In genomic region chr2:9595256-9595655, GRCh38 we compare ENCODE assay signal across 8 cellular contexts. TPM values are rescaled to one million over a fixed set of nuclear protein-coding genes. Genes with fewer than 3 reads are reported as not detected.
DNase-seq lines count a peak whose midpoint lies in the region; ATAC-seq and TF ChIP-seq lines count a peak whose summit lies in the region.
"Not testable (repeated sequence)": the region's sequence is repeated elsewhere in the genome, so short reads cannot be mapped to it uniquely, and the experiment has no call there.

No MANE protein-coding gene starts in this region.

- not testable (repeated sequence) for H2BK12ac ChIP-seq in trophoblast cell (ENCODE audit: low read length)

- H2AK5ac ChIP-seq in trophoblast cell (ENCODE audit: low read length): not testable (repeated sequence)

- CTCF ChIA-PET in Calu3 (lab: Charles Lee): interaction anchor here (0.7 to 1.5 kb wide), 9 partner anchors 8 to 388 kb away, joined by 3 to 8 read pairs (median 4); partner anchors contain the start of genes ADAM17 and YWHAQ
- CTCF ChIA-PET in activated CD4-positive, alpha-beta T cell treated with anti-CD3 and anti-CD28 coated beads for 36 hours (lab: Charles Lee): interaction anchor here (0.9 to 3.2 kb wide), 10 partner anchors 12 to 204 kb away, joined by 3 to 31 read pairs (median 4); no protein-coding TSS in a partner anchor

- not testable (repeated sequence) for TF ChIP-seq CTCF in Calu3 (IDR thresholded peaks at IDR 0.05; ENCODE audit: unreplicated experiment); adrenal gland (IDR thresholded peaks at IDR 0.05); suprapubic skin (IDR thresholded peaks at IDR 0.05)

- H3K36me3 ChIP-seq in adrenal gland (replicated peaks in 1 of 2); trophoblast cell (ENCODE audit: control insufficient read depth in 1 of 2, insufficient read depth in 2 of 2, low read length in 2 of 2): not testable (repeated sequence)
- H3K36me3 ChIP-seq in suprapubic skin: peaks cover 21% of the 10 kb centered on the region

- peaks cover 0 to 16% (median 0%) of the 10 kb centered on the region in 3 donors for H3K9me3 ChIP-seq in adrenal gland (replicated peaks in 1 of 3)
- H3K9me3 ChIP-seq in trophoblast cell (ENCODE audit: insufficient read depth, low read depth, low read length); suprapubic skin: not testable (repeated sequence)

- H4K8ac ChIP-seq in trophoblast cell (ENCODE audit: low read depth, low read length): not testable (repeated sequence)

- H4K91ac ChIP-seq in trophoblast cell (ENCODE audit: low read depth, low read length): not testable (repeated sequence)

- ATAC-seq in activated CD4-positive, alpha-beta T cell treated with anti-CD3 and anti-CD28 coated beads for 36 hours; effector memory CD8-positive, alpha-beta T cell (replicated peaks): not testable (repeated sequence)

- H3K9ac ChIP-seq in trophoblast cell (ENCODE audit: low read length): not testable (repeated sequence)

- H3K9me3 Mint-ChIP-seq in Calu3 (ENCODE audit: low read depth, unreplicated experiment); effector memory CD8-positive, alpha-beta T cell: not testable (repeated sequence)
- H3K9me3 Mint-ChIP-seq in activated CD4-positive, alpha-beta T cell treated with anti-CD3 and anti-CD28 coated beads for 36 hours (ENCODE audit: low read depth): peaks cover 17% of the 10 kb centered on the region

- not testable (repeated sequence) for H3K4me2 ChIP-seq in trophoblast cell (ENCODE audit: low read length)

- not testable (repeated sequence) for TF ChIP-seq EP300 in suprapubic skin (IDR thresholded peaks at IDR 0.05)

- H2AFZ ChIP-seq in trophoblast cell (ENCODE audit: insufficient read depth, low read length, poor library complexity): not testable (repeated sequence)

- not testable (repeated sequence) for TF ChIP-seq POLR2A in adrenal gland (IDR thresholded peaks at IDR 0.05); suprapubic skin (IDR thresholded peaks at IDR 0.05)

- DNase-seq in Calu3 (peak; percentile 26), M059J (ENCODE audit: low read depth) (peak; percentile 76), adrenal gland (peak in 5 of 7 donors; percentile 41 to 67 (median 57)), iris pigment epithelial cell (ENCODE audit: low read depth) (peak; percentile 54), trophoblast cell (peak; percentile 21 to 46)
- DNase-seq in activated CD4-positive, alpha-beta T cell treated with anti-CD3 and anti-CD28 coated beads for 36 hours; effector memory CD8-positive, alpha-beta T cell; suprapubic skin (ENCODE audit: low spot score in 2 of 2): not testable (repeated sequence)

- peak overlapping the region; percentile 87 for H3K27ac Mint-ChIP-seq in Calu3 (ENCODE audit: unreplicated experiment)
- H3K27ac Mint-ChIP-seq in activated CD4-positive, alpha-beta T cell treated with anti-CD3 and anti-CD28 coated beads for 36 hours: peak overlapping the region; percentile 82
- H3K27ac Mint-ChIP-seq in effector memory CD8-positive, alpha-beta T cell: peak overlapping the region; percentile 89 to 94

- not testable (repeated sequence) for H3K23ac ChIP-seq in trophoblast cell (ENCODE audit: low read length)

- not testable (repeated sequence) for H3K4me3 ChIP-seq in adrenal gland; trophoblast cell (ENCODE audit: low read depth, low read length); suprapubic skin

- peak overlapping the region; percentile 62 for H3K4ac ChIP-seq in trophoblast cell (ENCODE audit: low read depth, low read length)

- H2BK120ac ChIP-seq in trophoblast cell (ENCODE audit: insufficient read depth, low read length, poor library complexity): not testable (repeated sequence)

- H3K79me2 ChIP-seq in trophoblast cell (ENCODE audit: control insufficient read depth, insufficient read depth, low read length, poor library complexity): not testable (repeated sequence)

- peaks cover 19% of the 10 kb centered on the region for H3K4me1 Mint-ChIP-seq in Calu3 (ENCODE audit: low read depth, unreplicated experiment)
- peaks cover 85% of the 10 kb centered on the region for H3K4me1 Mint-ChIP-seq in activated CD4-positive, alpha-beta T cell treated with anti-CD3 and anti-CD28 coated beads for 36 hours
- H3K4me1 Mint-ChIP-seq in effector memory CD8-positive, alpha-beta T cell (ENCODE audit: low read depth in 2 of 2): peaks cover 45 to 71% of the 10 kb centered on the region in 2 donors

- not testable (repeated sequence) for H2BK5ac ChIP-seq in trophoblast cell (ENCODE audit: low read depth, low read length, poor library complexity)

- intact Hi-C loops in Calu3 (cut with micrococcal nuclease; ENCODE audit: unreplicated experiment); activated CD4-positive, alpha-beta T cell treated with anti-CD3 and anti-CD28 coated beads for 36 hours (cut with DNase I, micrococcal nuclease); adrenal gland (cut with DNase I): not testable (repeated sequence)

- WGBS in adrenal gland, 4 donors: 35 to 49% (median 40%) methylated on average over 6 of the region's 6 CpGs
- no CpG with 5 or more reads among the region's 6 CpGs for WGBS in trophoblast cell (ENCODE audit: extremely low coverage, insufficient coverage, insufficient read length)
- 77% methylated on average over 6 of the region's 6 CpGs for WGBS in suprapubic skin

- H3K79me1 ChIP-seq in trophoblast cell (ENCODE audit: low read length): not testable (repeated sequence)

- H3K36me3 Mint-ChIP-seq in Calu3 (ENCODE audit: insufficient read depth, unreplicated experiment): peaks cover 45% of the 10 kb centered on the region
- H3K36me3 Mint-ChIP-seq in activated CD4-positive, alpha-beta T cell treated with anti-CD3 and anti-CD28 coated beads for 36 hours (ENCODE audit: low read depth): peaks cover 58% of the 10 kb centered on the region
- peaks cover 56% of the 10 kb centered on the region for H3K36me3 Mint-ChIP-seq in effector memory CD8-positive, alpha-beta T cell (ENCODE audit: insufficient read depth)

- peaks cover 16 to 40% of the 10 kb centered on the region in 2 donors for H3K4me1 ChIP-seq in adrenal gland (replicated peaks in 1 of 2)
- not testable (repeated sequence) for H3K4me1 ChIP-seq in trophoblast cell (ENCODE audit: control insufficient read depth in 1 of 2, insufficient read depth in 2 of 2, low read length in 2 of 2)
- peaks cover 28% of the 10 kb centered on the region for H3K4me1 ChIP-seq in suprapubic skin

- not testable (repeated sequence) for H3K27me3 Mint-ChIP-seq in Calu3 (ENCODE audit: unreplicated experiment); activated CD4-positive, alpha-beta T cell treated with anti-CD3 and anti-CD28 coated beads for 36 hours; effector memory CD8-positive, alpha-beta T cell

- not testable (repeated sequence) for H3K27me3 ChIP-seq in adrenal gland; trophoblast cell (ENCODE audit: insufficient read depth, low read length); suprapubic skin

- not testable (repeated sequence) for H3K18ac ChIP-seq in trophoblast cell (ENCODE audit: low read length)

- H3K14ac ChIP-seq in trophoblast cell (ENCODE audit: low read length): not testable (repeated sequence)

- POLR2A ChIA-PET in activated CD4-positive, alpha-beta T cell treated with anti-CD3 and anti-CD28 coated beads for 36 hours (lab: Charles Lee): interaction anchor here (0.7 to 1.8 kb wide), 10 partner anchors 10 to 248 kb away, joined by 4 to 21 read pairs (median 8); partner anchors contain the start of genes ADAM17, TAF1B and YWHAQ

- not testable (repeated sequence) for BruUV-seq in Calu3 (replicated peaks; lab: Mats Ljungman, UMichigan)

- H3K27ac ChIP-seq in adrenal gland (peak overlapping the region in 4 of 5 donors; percentile 46 to 88 (median 68)), suprapubic skin (peak overlapping the region; percentile 34)
- not testable (repeated sequence) for H3K27ac ChIP-seq in trophoblast cell (ENCODE audit: low read depth, low read length)

- H4K12ac ChIP-seq in trophoblast cell (ENCODE audit: low read depth, low read length): not testable (repeated sequence)

- peak overlapping the region; percentile 39 for H3K4me3 Mint-ChIP-seq in Calu3 (ENCODE audit: low read depth, unreplicated experiment)
- not testable (repeated sequence) for H3K4me3 Mint-ChIP-seq in activated CD4-positive, alpha-beta T cell treated with anti-CD3 and anti-CD28 coated beads for 36 hours
- H3K4me3 Mint-ChIP-seq in effector memory CD8-positive, alpha-beta T cell: peak overlapping the region in 1 of 2 donors; percentile 76

RNA-seq across cellular contexts. Expression of gene YWHAQ, which starts 35.5 kb away (rescaled TPM):
- total RNA-seq in Calu3 (2022) (296 and 307 TPM in 2 replicates), adrenal gland (100 to 1,000 TPM; 157 to 296 (median 241) TPM), suprapubic skin (100 to 1,000 TPM in 3 of 4 donors, 10 to 100 TPM in 1; 84.6 to 172 (median 165) TPM)
- total RNA-seq in M059J (2014; rRNA removed; shearing (Covaris generic)): 580 and 670 TPM in 2 replicates
- total RNA-seq in activated CD4-positive, alpha-beta T cell treated with anti-CD3 and anti-CD28 coated beads for 36 hours: 100 to 1,000 TPM; 370 to 508 TPM
- 100 to 1,000 TPM in 1 of 3 donors, 10 to 100 TPM in 2; 74.1 to 477 (median 87.7) TPM for polyA plus RNA-seq in adrenal gland
- polyA plus RNA-seq in trophoblast cell (2013): 327 and 332 TPM in 2 replicates

RNA-seq across cellular contexts. Expression of gene ADAM17, which starts 39.6 kb away (rescaled TPM):
- total RNA-seq in Calu3 (2022) (53.5 and 54.2 TPM in 2 replicates), adrenal gland (10 to 100 TPM; 14.5 to 30.0 (median 22.3) TPM), suprapubic skin (10 to 100 TPM; 30.4 to 47.9 (median 36.1) TPM)
- 27.6 and 34.0 TPM in 2 replicates for total RNA-seq in M059J (2014; rRNA removed; shearing (Covaris generic))
- total RNA-seq in activated CD4-positive, alpha-beta T cell treated with anti-CD3 and anti-CD28 coated beads for 36 hours: 10 to 100 TPM; 20.2 to 23.1 TPM
- polyA plus RNA-seq in adrenal gland: 10 to 100 TPM; 10.6 to 15.0 (median 12.3) TPM
- polyA plus RNA-seq in trophoblast cell (2013): 33.7 and 34.1 TPM in 2 replicates
